Comparison of ENCODE assay signal across 8 cellular contexts in genomic region chr14:75132374-75133086, GRCh38. TPM values are rescaled to one million over a fixed set of nuclear protein-coding genes. Genes with fewer than 3 reads are reported as not detected.
DNase-seq lines count a peak whose midpoint lies in the region; ATAC-seq and TF ChIP-seq lines count a peak whose summit lies in the region.

No MANE protein-coding gene starts in this region.

- H3K4me3 ChIP-seq in NB4 (ENCODE audit: low read depth, low read length) = no peak overlapping the region

- intact Hi-C loops in MCF 10A (cut with micrococcal nuclease) = loop anchor here (1.0 to 2.0 kb wide), 4 partner anchors 146 to 428 kb away; partner anchors contain the start of gene FOS

- TF ChIP-seq POLR2A in NB4 (IDR thresholded peaks at IDR 0.05; ENCODE audit: extremely low read depth, insufficient read length) = no peak

- DNase-seq in activated CD8-positive, alpha-beta memory T cell treated with anti-CD3 and anti-CD28 coated beads, Interleukin-2, amount 50 U/mL, for 1 hour (ENCODE audit: extremely low read depth) = peak; percentile 28
- DNase-seq in activated CD8-positive, alpha-beta memory T cell treated with anti-CD3 and anti-CD28 coated beads for 24 hours = no peak
- DNase-seq in NB4 (ENCODE audit: low read depth) = peak; percentile 81
- DNase-seq in SIG-M5 treated with dmso at 0.1 percent for 504 hours (lab: John Stamatoyannopoulos, UW; ENCODE audit: unreplicated experiment) = peak; percentile 78
- DNase-seq in MCF 10A (ENCODE audit: unreplicated experiment) = peak; percentile 83
- DNase-seq in inferior parietal cortex (ENCODE audit: extremely low spot score) = peak; percentile 95
- peak; percentile 22 for DNase-seq in stimulated activated CD4-positive, alpha-beta T cell treated with anti-CD3 and anti-CD28 coated beads, Interleukin-1b, Interleukin-23, amount 100 ng/mL, for 48 hours

- H3K9me3 Mint-ChIP-seq in MCF 10A (ENCODE audit: unreplicated experiment) = no peaks in the 10 kb centered on the region

- CTCF ChIA-PET in MCF 10A (lab: Yijun Ruan, JAX) = interaction anchor here (0.6 to 5.2 kb wide), 19 partner anchors 16 to 524 kb away, joined by 3 to 192 read pairs (median 3); no protein-coding TSS in a partner anchor

- H3K36me3 Mint-ChIP-seq in MCF 10A (ENCODE audit: insufficient read depth, unreplicated experiment) = peaks cover 84% of the 10 kb centered on the region

- H3K4me1 Mint-ChIP-seq in MCF 10A (ENCODE audit: insufficient read depth, unreplicated experiment) = peaks cover 34% of the 10 kb centered on the region

- POLR2A ChIA-PET in MCF 10A (lab: Yijun Ruan, JAX) = interaction anchor here (0.7 to 11.5 kb wide), 6 partner anchors 44 to 167 kb away, joined by 3 to 274 read pairs (median 10); partner anchors contain the start of gene TMED10

- H3K4me3 Mint-ChIP-seq in MCF 10A (ENCODE audit: unreplicated experiment) = no peak overlapping the region

- H3K27ac Mint-ChIP-seq in MCF 10A (ENCODE audit: low read depth, unreplicated experiment) = peak overlapping the region; percentile 77

- H3K27me3 Mint-ChIP-seq in MCF 10A (ENCODE audit: insufficient read depth, unreplicated experiment) = no peaks in the 10 kb centered on the region

- no peak for ATAC-seq in GM18511 (IDR thresholded peaks at IDR 0.05; ENCODE audit: unreplicated experiment)

- peak; percentile 62 for TF ChIP-seq CTCF in NB4 (IDR thresholded peaks at IDR 0.05; ENCODE audit: low read depth, low read length)
- TF ChIP-seq CTCF in MCF 10A (IDR thresholded peaks at IDR 0.05; ENCODE audit: unreplicated experiment) = peak; percentile 67

- no TSS peak for BruUV-seq in MCF 10A (replicated peaks; lab: Mats Ljungman, UMichigan)

RNA-seq across cellular contexts. Expression of gene NEK9, which starts 5.7 kb away (rescaled TPM):
- 112 and 113 TPM in 2 replicates for total RNA-seq in MCF 10A (2022)

RNA-seq across cellular contexts. Expression of gene TMED10, which starts 43.9 kb away (rescaled TPM):
- 454 and 526 TPM in 2 replicates for total RNA-seq in MCF 10A (2022)
